Comparison of ENCODE assay signal across 22 cellular contexts in the genomic region with DNA sequence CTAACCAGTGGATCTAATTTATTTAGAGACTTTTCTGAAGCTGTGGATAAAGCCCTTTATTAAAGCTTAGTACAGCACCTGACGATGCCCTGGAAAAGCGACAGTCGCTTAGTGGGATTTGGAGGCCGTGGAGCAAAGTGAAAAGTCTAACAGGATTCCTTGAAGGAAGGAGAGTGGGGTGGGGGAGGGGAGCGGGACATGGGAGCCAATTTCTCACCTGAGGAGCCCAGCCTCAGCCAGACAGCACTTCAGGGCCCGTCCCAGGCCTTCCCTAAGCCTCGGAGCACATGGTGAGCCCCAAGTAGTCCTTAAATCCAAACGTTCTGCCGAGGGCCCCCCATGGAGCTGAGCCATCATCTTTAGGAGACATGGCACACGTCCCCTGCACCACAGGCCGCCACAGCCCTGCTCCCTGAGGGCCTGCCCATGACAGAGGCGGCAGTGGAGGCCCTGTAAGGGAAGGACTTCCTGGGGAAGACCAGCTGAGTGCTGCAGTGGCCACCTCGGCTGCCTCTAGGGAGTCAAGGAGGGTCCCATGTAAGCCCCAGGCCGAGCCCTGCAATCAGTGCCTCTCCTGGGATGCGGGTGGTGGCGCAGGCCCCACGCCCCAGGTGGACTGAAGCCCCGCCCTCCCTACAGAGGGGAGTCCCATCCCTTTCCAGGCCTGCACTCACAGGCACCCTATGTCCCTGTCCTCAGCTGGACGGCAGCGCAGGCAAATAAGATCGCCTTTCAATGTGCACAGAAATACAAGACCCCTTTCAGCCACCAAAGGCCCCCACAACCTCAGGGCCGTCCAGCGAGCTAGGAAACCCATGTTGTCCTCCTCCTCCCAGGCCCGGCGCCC.
A peak's percentile ranks its signal among the peaks of the same experiment; 100 is the strongest.
DNase-seq lines count a peak whose midpoint lies in the region; ATAC-seq and TF ChIP-seq lines count a peak whose summit lies in the region.
"Had no signal": no experiment of that assay in that cellular context is flagged by ENCODE, and none has a peak within 500 bp of the region (broad histone marks: within the 10 kb centered on the region; RNA-seq: fewer than 3 reads in every experiment).

No MANE protein-coding gene starts in this region.

- no peaks in the 10 kb centered on the region for H3K27me3 Mint-ChIP-seq in activated naive CD4-positive, alpha-beta T cell treated with anti-CD3 and anti-CD28 coated beads, Interleukin-2, amount 10 ng/mL, durations not matched to agents 7 days and 5 days
- H3K27me3 Mint-ChIP-seq in activated naive CD4-positive, alpha-beta T cell treated with anti-CD3 and anti-CD28 coated beads for 36 hours (ENCODE audit: low read depth) = no peaks in the 10 kb centered on the region
- no peaks in the 10 kb centered on the region for H3K27me3 Mint-ChIP-seq in activated CD8-positive, alpha-beta T cell treated with anti-CD3 and anti-CD28 coated beads for 36 hours
- no peaks in the 10 kb centered on the region for H3K27me3 Mint-ChIP-seq in activated CD4-positive, alpha-beta memory T cell treated with anti-CD3 and anti-CD28 coated beads, Interleukin-2, amount 10 ng/mL, durations not matched to agents 7 days and 5 days
- H3K27me3 Mint-ChIP-seq: activated CD4-positive, alpha-beta T cell treated with anti-CD3 and anti-CD28 coated beads for 36 hours; activated naive CD8-positive, alpha-beta T cell; central memory CD8-positive, alpha-beta T cell; naive B cell had no signal

- no peak for ATAC-seq in RWPE2 (ENCODE audit: low read depth)
- no peak for ATAC-seq in stimulated activated effector memory CD8-positive, alpha-beta T cell treated with anti-CD3 and anti-CD28 coated beads, Interleukin-12 subunit alpha, Interleukin-12 subunit beta, amount 100 ng/mL, for 72 hours
- ATAC-seq in activated CD8-positive, alpha-beta T cell treated with anti-CD3 and anti-CD28 coated beads for 36 hours = no peak
- ATAC-seq in upper lobe of left lung (ENCODE audit: low FRiP score in 2 of 2) = no peak
- ATAC-seq: A549; activated CD4-positive, alpha-beta T cell treated with anti-CD3 and anti-CD28 coated beads for 36 hours; activated T-cell treated with anti-CD3 and anti-CD28 coated beads, Interleukin-2, amount 50 U/mL, for 4 hours; pancreas had no signal

- no peaks in the 10 kb centered on the region for H3K4me1 ChIP-seq in RWPE2 (ENCODE audit: insufficient read depth, poor library complexity, severe bottlenecking)
- H3K4me1 ChIP-seq in upper lobe of left lung = no peaks in the 10 kb centered on the region
- H3K4me1 ChIP-seq: A549, pancreas, Peyer's patch, SJSA1 had no signal

- H3K36me3 ChIP-seq in RWPE2 (ENCODE audit: low read depth) (no peaks in the 10 kb centered on the region), upper lobe of left lung (peaks cover 0 to 4% (median 1%) of the 10 kb centered on the region in 4 donors)
- H3K36me3 ChIP-seq: pancreas, SJSA1 had no signal

- no peaks in the 10 kb centered on the region for H3K9me3 Mint-ChIP-seq in activated naive CD4-positive, alpha-beta T cell treated with anti-CD3 and anti-CD28 coated beads, Interleukin-2, amount 10 ng/mL, durations not matched to agents 7 days and 5 days
- no peaks in the 10 kb centered on the region for H3K9me3 Mint-ChIP-seq in activated naive CD4-positive, alpha-beta T cell treated with anti-CD3 and anti-CD28 coated beads for 36 hours
- no peaks in the 10 kb centered on the region for H3K9me3 Mint-ChIP-seq in stimulated activated effector memory CD8-positive, alpha-beta T cell treated with anti-CD3 and anti-CD28 coated beads, Interleukin-12 subunit alpha, Interleukin-12 subunit beta, amount 100 ng/mL, for 72 hours
- H3K9me3 Mint-ChIP-seq in activated CD8-positive, alpha-beta T cell treated with anti-CD3 and anti-CD28 coated beads for 36 hours = no peaks in the 10 kb centered on the region
- H3K9me3 Mint-ChIP-seq in activated CD4-positive, alpha-beta memory T cell treated with anti-CD3 and anti-CD28 coated beads, Interleukin-2, amount 10 ng/mL, durations not matched to agents 7 days and 5 days = no peaks in the 10 kb centered on the region
- H3K9me3 Mint-ChIP-seq: activated T-cell treated with anti-CD3 and anti-CD28 coated beads, Interleukin-2, amount 50 U/mL, for 4 hours; central memory CD8-positive, alpha-beta T cell; naive B cell had no signal

- no peak for TF ChIP-seq POLR2A in upper lobe of left lung (IDR thresholded peaks at IDR 0.05)

- H3K4me3 ChIP-seq in RWPE2 (ENCODE audit: severe bottlenecking) (no peak overlapping the region), upper lobe of left lung (no peak overlapping the region)
- H3K4me3 ChIP-seq: A549, pancreas, Peyer's patch, SJSA1 had no signal

- H3K27me3 ChIP-seq in RWPE2 (ENCODE audit: insufficient read depth, poor library complexity, severe bottlenecking) (no peaks in the 10 kb centered on the region), upper lobe of left lung (no peaks in the 10 kb centered on the region)
- H3K27me3 ChIP-seq: pancreas, Peyer's patch, SJSA1 had no signal

- peaks cover 6% of the 10 kb centered on the region for H3K36me3 Mint-ChIP-seq in activated naive CD4-positive, alpha-beta T cell treated with anti-CD3 and anti-CD28 coated beads, Interleukin-2, amount 10 ng/mL, durations not matched to agents 7 days and 5 days
- peaks cover 9% of the 10 kb centered on the region for H3K36me3 Mint-ChIP-seq in activated naive CD4-positive, alpha-beta T cell treated with anti-CD3 and anti-CD28 coated beads for 36 hours (ENCODE audit: low read depth)
- H3K36me3 Mint-ChIP-seq in stimulated activated effector memory CD8-positive, alpha-beta T cell treated with anti-CD3 and anti-CD28 coated beads, Interleukin-12 subunit alpha, Interleukin-12 subunit beta, amount 100 ng/mL, for 72 hours = no peaks in the 10 kb centered on the region
- peaks cover 6% of the 10 kb centered on the region for H3K36me3 Mint-ChIP-seq in activated CD8-positive, alpha-beta T cell treated with anti-CD3 and anti-CD28 coated beads for 36 hours (ENCODE audit: low read depth)
- H3K36me3 Mint-ChIP-seq in activated CD4-positive, alpha-beta memory T cell treated with anti-CD3 and anti-CD28 coated beads, Interleukin-2, amount 10 ng/mL, durations not matched to agents 7 days and 5 days (ENCODE audit: low read depth) = peaks cover 4% of the 10 kb centered on the region

- intact Hi-C loops in activated naive CD4-positive, alpha-beta T cell treated with anti-CD3 and anti-CD28 coated beads for 36 hours (cut with micrococcal nuclease) = no loop called here
- intact Hi-C loops in activated CD8-positive, alpha-beta T cell treated with anti-CD3 and anti-CD28 coated beads for 36 hours (cut with micrococcal nuclease) = no loop called here

- no peaks in the 10 kb centered on the region for H3K9me3 ChIP-seq in RWPE2 (ENCODE audit: severe bottlenecking)
- H3K9me3 ChIP-seq in upper lobe of left lung = no peaks in the 10 kb centered on the region
- H3K9me3 ChIP-seq: A549, pancreas, Peyer's patch, SJSA1 had no signal

- no peak overlapping the region for H3K4me3 Mint-ChIP-seq in activated naive CD4-positive, alpha-beta T cell treated with anti-CD3 and anti-CD28 coated beads, Interleukin-2, amount 10 ng/mL, durations not matched to agents 7 days and 5 days
- no peak overlapping the region for H3K4me3 Mint-ChIP-seq in activated naive CD4-positive, alpha-beta T cell treated with anti-CD3 and anti-CD28 coated beads for 36 hours
- no peak overlapping the region for H3K4me3 Mint-ChIP-seq in stimulated activated effector memory CD8-positive, alpha-beta T cell treated with anti-CD3 and anti-CD28 coated beads, Interleukin-12 subunit alpha, Interleukin-12 subunit beta, amount 100 ng/mL, for 72 hours
- no peak overlapping the region for H3K4me3 Mint-ChIP-seq in activated CD8-positive, alpha-beta T cell treated with anti-CD3 and anti-CD28 coated beads for 36 hours
- no peak overlapping the region for H3K4me3 Mint-ChIP-seq in activated CD4-positive, alpha-beta memory T cell treated with anti-CD3 and anti-CD28 coated beads, Interleukin-2, amount 10 ng/mL, durations not matched to agents 7 days and 5 days
- H3K4me3 Mint-ChIP-seq: activated CD4-positive, alpha-beta T cell treated with anti-CD3 and anti-CD28 coated beads for 36 hours; activated naive CD8-positive, alpha-beta T cell; activated T-cell treated with anti-CD3 and anti-CD28 coated beads, Interleukin-2, amount 50 U/mL, for 4 hours; central memory CD8-positive, alpha-beta T cell; naive B cell had no signal

- no peak for TF ChIP-seq EP300 in upper lobe of left lung (IDR thresholded peaks at IDR 0.05)

- peak overlapping the region; percentile 33 for H3K27ac Mint-ChIP-seq in activated naive CD4-positive, alpha-beta T cell treated with anti-CD3 and anti-CD28 coated beads, Interleukin-2, amount 10 ng/mL, durations not matched to agents 7 days and 5 days
- no peak overlapping the region for H3K27ac Mint-ChIP-seq in activated naive CD4-positive, alpha-beta T cell treated with anti-CD3 and anti-CD28 coated beads for 36 hours
- H3K27ac Mint-ChIP-seq in stimulated activated effector memory CD8-positive, alpha-beta T cell treated with anti-CD3 and anti-CD28 coated beads, Interleukin-12 subunit alpha, Interleukin-12 subunit beta, amount 100 ng/mL, for 72 hours = peak overlapping the region; percentile 37
- H3K27ac Mint-ChIP-seq in activated CD8-positive, alpha-beta T cell treated with anti-CD3 and anti-CD28 coated beads for 36 hours = no peak overlapping the region
- no peak overlapping the region for H3K27ac Mint-ChIP-seq in activated CD4-positive, alpha-beta memory T cell treated with anti-CD3 and anti-CD28 coated beads, Interleukin-2, amount 10 ng/mL, durations not matched to agents 7 days and 5 days
- H3K27ac Mint-ChIP-seq: activated CD4-positive, alpha-beta T cell treated with anti-CD3 and anti-CD28 coated beads for 36 hours; activated naive CD8-positive, alpha-beta T cell had no signal

- POLR2A ChIA-PET in activated CD8-positive, alpha-beta T cell treated with anti-CD3 and anti-CD28 coated beads for 36 hours (lab: Charles Lee) = no interaction called here
- POLR2A ChIA-PET in activated CD4-positive, alpha-beta memory T cell treated with anti-CD3 and anti-CD28 coated beads, Interleukin-2, amount 10 ng/mL, durations not matched to agents 7 days and 5 days (lab: Charles Lee) = no interaction called here

- no peak for TF ChIP-seq CTCF in RWPE2 (IDR thresholded peaks at IDR 0.05; ENCODE audit: poor library complexity, severe bottlenecking)
- no peak for TF ChIP-seq CTCF in activated CD8-positive, alpha-beta T cell treated with anti-CD3 and anti-CD28 coated beads for 36 hours (IDR thresholded peaks at IDR 0.05)
- TF ChIP-seq CTCF in upper lobe of left lung (IDR thresholded peaks at IDR 0.05) = no peak

- H3K27ac ChIP-seq in RWPE2 (ENCODE audit: poor library complexity, severe bottlenecking) = no peak overlapping the region
- H3K27ac ChIP-seq in upper lobe of left lung = no peak overlapping the region
- H3K27ac ChIP-seq: A549, pancreas, Peyer's patch, SJSA1 had no signal

- CTCF ChIA-PET in activated naive CD4-positive, alpha-beta T cell treated with anti-CD3 and anti-CD28 coated beads, Interleukin-2, amount 10 ng/mL, durations not matched to agents 7 days and 5 days (lab: Charles Lee) = no interaction called here
- CTCF ChIA-PET in activated naive CD4-positive, alpha-beta T cell treated with anti-CD3 and anti-CD28 coated beads for 36 hours (lab: Charles Lee) = no interaction called here
- CTCF ChIA-PET in activated CD8-positive, alpha-beta T cell treated with anti-CD3 and anti-CD28 coated beads for 36 hours (lab: Charles Lee) = no interaction called here
- CTCF ChIA-PET in activated CD4-positive, alpha-beta memory T cell treated with anti-CD3 and anti-CD28 coated beads, Interleukin-2, amount 10 ng/mL, durations not matched to agents 7 days and 5 days (lab: Charles Lee) = no interaction called here

- WGBS in upper lobe of left lung, 2 donors = 94 to 98% methylated on average over 10 to 25 of the region's 25 CpGs

- peaks cover 25% of the 10 kb centered on the region for H3K4me1 Mint-ChIP-seq in activated naive CD4-positive, alpha-beta T cell treated with anti-CD3 and anti-CD28 coated beads, Interleukin-2, amount 10 ng/mL, durations not matched to agents 7 days and 5 days
- H3K4me1 Mint-ChIP-seq in activated naive CD4-positive, alpha-beta T cell treated with anti-CD3 and anti-CD28 coated beads for 36 hours (ENCODE audit: low read depth) = peaks cover 14% of the 10 kb centered on the region
- H3K4me1 Mint-ChIP-seq in stimulated activated effector memory CD8-positive, alpha-beta T cell treated with anti-CD3 and anti-CD28 coated beads, Interleukin-12 subunit alpha, Interleukin-12 subunit beta, amount 100 ng/mL, for 72 hours = peaks cover 37% of the 10 kb centered on the region
- H3K4me1 Mint-ChIP-seq in activated CD8-positive, alpha-beta T cell treated with anti-CD3 and anti-CD28 coated beads for 36 hours (ENCODE audit: low read depth) = peaks cover 27% of the 10 kb centered on the region
- no peaks in the 10 kb centered on the region for H3K4me1 Mint-ChIP-seq in activated CD4-positive, alpha-beta memory T cell treated with anti-CD3 and anti-CD28 coated beads, Interleukin-2, amount 10 ng/mL, durations not matched to agents 7 days and 5 days

- DNase-seq in activated naive CD4-positive, alpha-beta T cell treated with anti-CD3 and anti-CD28 coated beads, Interleukin-2, amount 10 ng/mL, durations not matched to agents 7 days and 5 days = peak; percentile 15
- no peak for DNase-seq in activated naive CD4-positive, alpha-beta T cell treated with anti-CD3 and anti-CD28 coated beads for 36 hours
- DNase-seq in RWPE2 (ENCODE audit: low spot score) (peak; percentile 57), mesenteric fat pad (ENCODE audit: low spot score) (peak; percentile 81), upper lobe of left lung (no peak)
- DNase-seq in stimulated activated effector memory CD8-positive, alpha-beta T cell treated with anti-CD3 and anti-CD28 coated beads, Interleukin-12 subunit alpha, Interleukin-12 subunit beta, amount 100 ng/mL, for 72 hours (ENCODE audit: low spot score in 2 of 2) = no peak
- no peak for DNase-seq in activated CD8-positive, alpha-beta T cell treated with anti-CD3 and anti-CD28 coated beads for 36 hours
- DNase-seq in activated CD4-positive, alpha-beta memory T cell treated with anti-CD3 and anti-CD28 coated beads, Interleukin-2, amount 10 ng/mL, durations not matched to agents 7 days and 5 days = no peak
- DNase-seq: activated CD4-positive, alpha-beta T cell treated with anti-CD3 and anti-CD28 coated beads for 36 hours; activated T-cell treated with anti-CD3 and anti-CD28 coated beads, Interleukin-2, amount 50 U/mL, for 4 hours; C1 segment of cervical spinal cord; Calu3; HCEC 1CT; naive B cell; NCI-H187 treated with DMSO at 0.1 percent for 48 hours; NCI-H526 had no signal

Comparison
In these comparisons a context has a peak if more than half of its experiments do, and no peak if none do; other contexts are left out.
1. DNase-seq: peak in activated naive CD4-positive, alpha-beta T cell treated with anti-CD3 and anti-CD28 coated beads, Interleukin-2, amount 10 ng/mL, durations not matched to agents 7 days and 5 days (single experiment), RWPE2 (single experiment) and mesenteric fat pad (single experiment); none in activated naive CD4-positive, alpha-beta T cell treated with anti-CD3 and anti-CD28 coated beads for 36 hours (single experiment), stimulated activated effector memory CD8-positive, alpha-beta T cell treated with anti-CD3 and anti-CD28 coated beads, Interleukin-12 subunit alpha, Interleukin-12 subunit beta, amount 100 ng/mL, for 72 hours (0 of 2), activated CD8-positive, alpha-beta T cell treated with anti-CD3 and anti-CD28 coated beads for 36 hours (single experiment), activated CD4-positive, alpha-beta memory T cell treated with anti-CD3 and anti-CD28 coated beads, Interleukin-2, amount 10 ng/mL, durations not matched to agents 7 days and 5 days (single experiment) and upper lobe of left lung (0 of 2).
2. H3K27ac Mint-ChIP-seq: peak in activated naive CD4-positive, alpha-beta T cell treated with anti-CD3 and anti-CD28 coated beads, Interleukin-2, amount 10 ng/mL, durations not matched to agents 7 days and 5 days (single experiment) and stimulated activated effector memory CD8-positive, alpha-beta T cell treated with anti-CD3 and anti-CD28 coated beads, Interleukin-12 subunit alpha, Interleukin-12 subunit beta, amount 100 ng/mL, for 72 hours (single experiment); none in activated naive CD4-positive, alpha-beta T cell treated with anti-CD3 and anti-CD28 coated beads for 36 hours (single experiment), activated CD8-positive, alpha-beta T cell treated with anti-CD3 and anti-CD28 coated beads for 36 hours (single experiment) and activated CD4-positive, alpha-beta memory T cell treated with anti-CD3 and anti-CD28 coated beads, Interleukin-2, amount 10 ng/mL, durations not matched to agents 7 days and 5 days (single experiment).